In genomic region chr4:16196482-16197393, GRCh38 we compare ENCODE assay signal across 8 cellular contexts. TPM values are rescaled to one million over a fixed set of nuclear protein-coding genes. Genes with fewer than 3 reads are reported as not detected.
A peak's percentile ranks its signal among the peaks of the same experiment; 100 is the strongest.
DNase-seq lines count a peak whose midpoint lies in the region; ATAC-seq and TF ChIP-seq lines count a peak whose summit lies in the region.

No MANE protein-coding gene starts in this region.

- TF ChIP-seq POLR2A in gastrocnemius medialis (IDR thresholded peaks at IDR 0.05) = no peak

- H3K27me3 ChIP-seq in right atrium auricular region = no peaks in the 10 kb centered on the region
- H3K27me3 ChIP-seq in gastrocnemius medialis = no peaks in the 10 kb centered on the region

- in situ Hi-C loops in gastrocnemius medialis (cut with MboI; ENCODE audit: low sequenced_read_pairs in 4 of 4) = loop anchor here in 2 of 4 donors (5.0 to 25.0 kb wide), 4 partner anchors 68 to 172 kb away; no protein-coding TSS in a partner anchor

- H3K27ac ChIP-seq in right atrium auricular region (peak overlapping the region; percentile 60 to 70), gastrocnemius medialis (peak overlapping the region in 3 of 4 donors; percentile 12 to 44 (median 33))

- no peaks in the 10 kb centered on the region for H3K27me3 Mint-ChIP-seq in activated naive CD4-positive, alpha-beta T cell treated with anti-CD3 and anti-CD28 coated beads, Interleukin-2, amount 50 U/mL, for 24 hours
- no peaks in the 10 kb centered on the region for H3K27me3 Mint-ChIP-seq in activated naive CD4-positive, alpha-beta T cell treated with anti-CD3 and anti-CD28 coated beads for 36 hours (ENCODE audit: low read depth)
- H3K27me3 Mint-ChIP-seq in activated T-helper 17 cell treated with anti-CD3 and anti-CD28 coated beads, Interleukin-2, amount 50 U/mL, for 72 hours = no peaks in the 10 kb centered on the region
- no peaks in the 10 kb centered on the region for H3K27me3 Mint-ChIP-seq in immature natural killer cell (ENCODE audit: low read depth in 3 of 3)

- H3K4me3 ChIP-seq in right atrium auricular region = peak overlapping the region; percentile 7 to 33
- peak overlapping the region in 1 of 4 donors; percentile 19 for H3K4me3 ChIP-seq in gastrocnemius medialis

- H3K4me1 Mint-ChIP-seq in activated naive CD4-positive, alpha-beta T cell treated with anti-CD3 and anti-CD28 coated beads, Interleukin-2, amount 50 U/mL, for 24 hours = peaks cover 42% of the 10 kb centered on the region
- H3K4me1 Mint-ChIP-seq in activated naive CD4-positive, alpha-beta T cell treated with anti-CD3 and anti-CD28 coated beads for 36 hours (ENCODE audit: low read depth) = peaks cover 29% of the 10 kb centered on the region
- H3K4me1 Mint-ChIP-seq in activated T-helper 17 cell treated with anti-CD3 and anti-CD28 coated beads, Interleukin-2, amount 50 U/mL, for 72 hours = peaks cover 13% of the 10 kb centered on the region
- peaks cover 9 to 32% of the 10 kb centered on the region in 2 donors for H3K4me1 Mint-ChIP-seq in immature natural killer cell

- no peaks in the 10 kb centered on the region for H3K36me3 ChIP-seq in right atrium auricular region
- no peaks in the 10 kb centered on the region for H3K36me3 ChIP-seq in gastrocnemius medialis

- H3K9me3 ChIP-seq in right atrium auricular region (no peaks in the 10 kb centered on the region), gastrocnemius medialis (no peaks in the 10 kb centered on the region)

- intact Hi-C loops in activated naive CD4-positive, alpha-beta T cell treated with anti-CD3 and anti-CD28 coated beads for 36 hours (cut with micrococcal nuclease) = loop anchor here (2.0 kb wide), 1 partner anchor 30 kb away; the partner anchor contains the start of gene TAPT1
- intact Hi-C loops in gastrocnemius medialis (cut with DNase I; ENCODE audit: low total_unique reads) = loop anchor here (2.0 kb wide), 1 partner anchor 68 kb away; no protein-coding TSS in a partner anchor

- peak overlapping the region; percentile 0 for H3K27ac Mint-ChIP-seq in activated naive CD4-positive, alpha-beta T cell treated with anti-CD3 and anti-CD28 coated beads, Interleukin-2, amount 50 U/mL, for 24 hours
- H3K27ac Mint-ChIP-seq in activated naive CD4-positive, alpha-beta T cell treated with anti-CD3 and anti-CD28 coated beads for 36 hours = no peak overlapping the region
- H3K27ac Mint-ChIP-seq in activated T-helper 17 cell treated with anti-CD3 and anti-CD28 coated beads, Interleukin-2, amount 50 U/mL, for 72 hours = peak overlapping the region; percentile 8
- peak overlapping the region in 1 of 6 donors; percentile 7 for H3K27ac Mint-ChIP-seq in immature natural killer cell

- no peaks in the 10 kb centered on the region for H3K9me3 Mint-ChIP-seq in activated naive CD4-positive, alpha-beta T cell treated with anti-CD3 and anti-CD28 coated beads, Interleukin-2, amount 50 U/mL, for 24 hours
- H3K9me3 Mint-ChIP-seq in activated naive CD4-positive, alpha-beta T cell treated with anti-CD3 and anti-CD28 coated beads for 36 hours = no peaks in the 10 kb centered on the region
- no peaks in the 10 kb centered on the region for H3K9me3 Mint-ChIP-seq in activated T-helper 17 cell treated with anti-CD3 and anti-CD28 coated beads, Interleukin-2, amount 50 U/mL, for 72 hours
- no peaks in the 10 kb centered on the region for H3K9me3 Mint-ChIP-seq in immature natural killer cell

- H3K36me3 Mint-ChIP-seq in activated naive CD4-positive, alpha-beta T cell treated with anti-CD3 and anti-CD28 coated beads, Interleukin-2, amount 50 U/mL, for 24 hours = peaks cover 8% of the 10 kb centered on the region
- H3K36me3 Mint-ChIP-seq in activated naive CD4-positive, alpha-beta T cell treated with anti-CD3 and anti-CD28 coated beads for 36 hours (ENCODE audit: low read depth) = peaks cover 11% of the 10 kb centered on the region
- peaks cover 71% of the 10 kb centered on the region for H3K36me3 Mint-ChIP-seq in activated T-helper 17 cell treated with anti-CD3 and anti-CD28 coated beads, Interleukin-2, amount 50 U/mL, for 72 hours (ENCODE audit: low read depth)
- peaks cover 0 to 7% (median 4%) of the 10 kb centered on the region in 3 donors for H3K36me3 Mint-ChIP-seq in immature natural killer cell

- TF ChIP-seq CTCF in right atrium auricular region (IDR thresholded peaks at IDR 0.05) (peak in 1 of 2 donors; percentile 66), gastrocnemius medialis (IDR thresholded peaks at IDR 0.05 in 4 of 5, conservative IDR thresholded peaks at IDR 0.05 in 1 of 5) (peak in 3 of 5 experiments; percentile 19 to 35 (median 32))

- H3K4me3 Mint-ChIP-seq in activated naive CD4-positive, alpha-beta T cell treated with anti-CD3 and anti-CD28 coated beads, Interleukin-2, amount 50 U/mL, for 24 hours = peak overlapping the region; percentile 34
- H3K4me3 Mint-ChIP-seq in activated naive CD4-positive, alpha-beta T cell treated with anti-CD3 and anti-CD28 coated beads for 36 hours = no peak overlapping the region
- no peak overlapping the region for H3K4me3 Mint-ChIP-seq in activated T-helper 17 cell treated with anti-CD3 and anti-CD28 coated beads, Interleukin-2, amount 50 U/mL, for 72 hours
- H3K4me3 Mint-ChIP-seq in immature natural killer cell = no peak overlapping the region

- H3K4me1 ChIP-seq in right atrium auricular region = peaks cover 0 to 54% of the 10 kb centered on the region in 2 donors
- H3K4me1 ChIP-seq in gastrocnemius medialis = peaks cover 40 to 48% of the 10 kb centered on the region in 2 donors

- CTCF ChIA-PET in activated naive CD4-positive, alpha-beta T cell treated with anti-CD3 and anti-CD28 coated beads for 36 hours (lab: Charles Lee) = interaction anchor here (0.6 to 2.0 kb wide), 13 partner anchors 9 to 1250 kb away, joined by 3 to 13 read pairs (median 4); no protein-coding TSS in a partner anchor

- no peak for DNase-seq in activated naive CD4-positive, alpha-beta T cell treated with anti-CD3 and anti-CD28 coated beads for 36 hours
- peak; percentile 95 for DNase-seq in HT-29 (ENCODE audit: low spot score)
- DNase-seq in right atrium auricular region (ENCODE audit: low spot score) = no peak
- no peak for DNase-seq in gastrocnemius medialis
- DNase-seq in NCI-H1436 treated with DMSO at 0.1 percent for 48 hours (lab: John Stamatoyannopoulos, UW) = no peak
- no peak for DNase-seq in immature natural killer cell

- no peak for ATAC-seq in activated T-helper 17 cell treated with anti-CD3 and anti-CD28 coated beads, Interleukin-2, amount 50 U/mL, for 72 hours (replicated peaks)
- ATAC-seq in gastrocnemius medialis = peak; percentile 80 to 90

RNA-seq across cellular contexts. Expression of gene TAPT1, which starts 29.5 kb away (rescaled TPM):
- 10 to 100 TPM; 48.6 to 48.9 TPM for total RNA-seq in activated naive CD4-positive, alpha-beta T cell treated with anti-CD3 and anti-CD28 coated beads for 36 hours
- 6.7 and 6.9 TPM in 2 replicates for total RNA-seq in HT-29 (2014; rRNA removed; shearing (Covaris generic))
- total RNA-seq in activated T-helper 17 cell treated with anti-CD3 and anti-CD28 coated beads, Interleukin-2, amount 50 U/mL, for 72 hours = 10 to 100 TPM; 27.4 to 31.0 TPM
- total RNA-seq in right atrium auricular region (10 to 100 TPM; 19.7 to 21.1 TPM), gastrocnemius medialis (10 to 100 TPM; 29.5 to 44.1 (median 40.8) TPM)
- 10 to 100 TPM; 10.1 to 22.0 (median 17.9) TPM for polyA plus RNA-seq in immature natural killer cell
